35 cellular contexts compared by ENCODE assay signal in genomic region chr20:63383556-63383955, GRCh38. TPM values are rescaled to one million over a fixed set of nuclear protein-coding genes. Genes with fewer than 3 reads are reported as not detected.
"Had no signal": no experiment of that assay in that cellular context is flagged by ENCODE, and none has a peak within 500 bp of the region (broad histone marks: within the 10 kb centered on the region; RNA-seq: fewer than 3 reads in every experiment).

No MANE protein-coding gene starts in this region.

- H3K36me3 ChIP-seq: adrenal gland, brain microvascular endothelial cell, breast epithelium had no signal

- H3K4me3 Mint-ChIP-seq: activated B cell treated with CpG ODN at 0.5 μM for 24 hours; activated CD4-positive, alpha-beta memory T cell treated with anti-CD3 and anti-CD28 coated beads for 36 hours; activated CD4-positive, alpha-beta T cell treated with anti-CD3 and anti-CD28 coated beads, Interleukin-2, amount 10 ng/mL, durations not matched to agents 24 days and 14 days; activated CD8-positive, alpha-beta T cell treated with anti-CD3 and anti-CD28 coated beads for 36 hours; activated naive CD4-positive, alpha-beta T cell treated with anti-CD3 and anti-CD28 coated beads for 36 hours; activated naive CD4-positive, alpha-beta T cell treated with anti-CD3 and anti-CD28 coated beads, Interleukin-2, amount 50 U/mL, for 24 hours; activated naive CD8-positive, alpha-beta T cell treated with anti-CD3 and anti-CD28 coated beads for 36 hours; activated T-cell treated with anti-CD3 and anti-CD28 coated beads, Interleukin-2, amount 50 U/mL, for 4 hours; activated T-cell treated with anti-CD3 and anti-CD28 coated beads, Interleukin-2, amount 50 U/mL, for 72 hours; activated T-helper 1 cell treated with anti-CD3 and anti-CD28 coated beads, Interleukin-12 subunit alpha, Interleukin-12 subunit beta, Interleukin-2, Interleukin-4 antibody, amounts not matched to agents 30 ng/mL and 10 ng/mL and 1 ng/mL, durations not matched to agents 14 hours and 24 hours and 36 hours; activated T-helper 17 cell treated with anti-CD3 and anti-CD28 coated beads, Interleukin-2, amount 50 U/mL, for 72 hours; T-helper 1 cell treated with Interleukin-12 subunit alpha and Interleukin-12 subunit beta and Interleukin-4 antibody, amounts not matched to agents 30 μg/mL and 1 μg/mL, for 36 hours; T-helper 2 cell treated with Interferon-gamma antibody and Interleukin-4, amounts not matched to agents 5 μg/mL and 100 μg/mL, for 36 hours had no signal

- H3K36me3 Mint-ChIP-seq: activated naive CD4-positive, alpha-beta T cell treated with anti-CD3 and anti-CD28 coated beads, Interleukin-2, amount 50 U/mL, for 24 hours; activated naive CD8-positive, alpha-beta T cell treated with anti-CD3 and anti-CD28 coated beads for 36 hours had no signal

- H3K27ac Mint-ChIP-seq: activated B cell treated with CpG ODN at 0.5 μM for 24 hours; activated CD4-positive, alpha-beta memory T cell treated with anti-CD3 and anti-CD28 coated beads for 36 hours; activated CD4-positive, alpha-beta T cell treated with anti-CD3 and anti-CD28 coated beads, Interleukin-2, amount 10 ng/mL, durations not matched to agents 24 days and 14 days; activated CD8-positive, alpha-beta T cell treated with anti-CD3 and anti-CD28 coated beads for 36 hours; activated naive CD4-positive, alpha-beta T cell treated with anti-CD3 and anti-CD28 coated beads for 36 hours; activated naive CD4-positive, alpha-beta T cell treated with anti-CD3 and anti-CD28 coated beads, Interleukin-2, amount 50 U/mL, for 24 hours; activated naive CD8-positive, alpha-beta T cell treated with anti-CD3 and anti-CD28 coated beads for 36 hours; activated T-cell treated with anti-CD3 and anti-CD28 coated beads, Interleukin-2, amount 50 U/mL, for 72 hours; activated T-helper 1 cell treated with anti-CD3 and anti-CD28 coated beads, Interleukin-12 subunit alpha, Interleukin-12 subunit beta, Interleukin-2, Interleukin-4 antibody, amounts not matched to agents 30 ng/mL and 10 ng/mL and 1 ng/mL, durations not matched to agents 14 hours and 24 hours and 36 hours; activated T-helper 17 cell treated with anti-CD3 and anti-CD28 coated beads, Interleukin-2, amount 50 U/mL, for 72 hours; T-helper 1 cell treated with Interleukin-12 subunit alpha and Interleukin-12 subunit beta and Interleukin-4 antibody, amounts not matched to agents 30 μg/mL and 1 μg/mL, for 36 hours; T-helper 2 cell treated with Interferon-gamma antibody and Interleukin-4, amounts not matched to agents 5 μg/mL and 100 μg/mL, for 36 hours had no signal

- H3K27me3 Mint-ChIP-seq: activated CD4-positive, alpha-beta T cell treated with anti-CD3 and anti-CD28 coated beads, Interleukin-2, amount 10 ng/mL, durations not matched to agents 24 days and 14 days had no signal

- H3K4me3 ChIP-seq: adrenal gland, body of pancreas, breast epithelium had no signal

- DNase-seq: activated B cell treated with CpG ODN at 0.5 μM for 24 hours; activated CD4-positive, alpha-beta memory T cell treated with anti-CD3 and anti-CD28 coated beads for 36 hours; activated CD4-positive, alpha-beta T cell treated with anti-CD3 and anti-CD28 coated beads for 4 hours; activated CD4-positive, alpha-beta T cell treated with anti-CD3 and anti-CD28 coated beads, Interleukin-2, amount 10 ng/mL, durations not matched to agents 24 days and 14 days; activated CD4-positive, alpha-beta T cell treated with anti-CD3 and anti-CD28 coated beads, Interleukin-2, amount 50 U/mL, for 1 hour; activated CD4-positive, alpha-beta T cell treated with anti-CD3 and anti-CD28 coated beads, Interleukin-2, amount 50 U/mL, for 4 hours; activated CD4-positive, CD25-positive, alpha-beta regulatory T cell treated with anti-CD3 and anti-CD28 coated beads, Interleukin-2, amount 50 U/mL, for 72 hours; activated CD8-positive, alpha-beta memory T cell treated with anti-CD3 and anti-CD28 coated beads, Interleukin-2, amount 50 U/mL, for 4 hours; activated CD8-positive, alpha-beta T cell treated with anti-CD3 and anti-CD28 coated beads for 36 hours; activated effector memory CD4-positive, alpha-beta T cell treated with anti-CD3 and anti-CD28 coated beads, Interleukin-2, amount 50 U/mL, for 16 hours; activated gamma-delta T cell treated with Interleukin-2 at 50 U/mL for 16 hours; activated naive CD4-positive, alpha-beta T cell; activated naive CD4-positive, alpha-beta T cell treated with anti-CD3 and anti-CD28 coated beads for 36 hours; activated naive CD8-positive, alpha-beta T cell treated with anti-CD3 and anti-CD28 coated beads for 36 hours; activated T-cell treated with anti-CD3 and anti-CD28 coated beads for 4 hours; activated T-cell treated with anti-CD3 and anti-CD28 coated beads, Interleukin-2, amount 50 U/mL, for 1 hour; activated T-cell treated with anti-CD3 and anti-CD28 coated beads, Interleukin-2, amount 50 U/mL, for 4 hours; activated T-cell treated with anti-CD3 and anti-CD28 coated beads, Interleukin-2, amount 50 U/mL, for 72 hours; adrenal gland; amniotic stem cell; aorta; body of pancreas; brain microvascular endothelial cell; central memory CD4-positive, alpha-beta T cell; T-helper 1 cell; T-helper 2 cell; T-helper 9 cell had no signal

- H3K4me1 ChIP-seq: adrenal gland, body of pancreas, breast epithelium had no signal

- ATAC-seq: activated CD8-positive, alpha-beta T cell treated with anti-CD3 and anti-CD28 coated beads for 36 hours; activated T-cell treated with anti-CD3 and anti-CD28 coated beads, Interleukin-2, amount 50 U/mL, for 4 hours; activated T-cell treated with anti-CD3 and anti-CD28 coated beads, Interleukin-2, amount 50 U/mL, for 72 hours; activated T-helper 17 cell treated with anti-CD3 and anti-CD28 coated beads, Interleukin-2, amount 50 U/mL, for 72 hours; body of pancreas had no signal

- H3K4me1 Mint-ChIP-seq: activated B cell treated with CpG ODN at 0.5 μM for 24 hours; activated CD4-positive, alpha-beta T cell treated with anti-CD3 and anti-CD28 coated beads, Interleukin-2, amount 10 ng/mL, durations not matched to agents 24 days and 14 days; activated naive CD4-positive, alpha-beta T cell treated with anti-CD3 and anti-CD28 coated beads, Interleukin-2, amount 50 U/mL, for 24 hours; activated naive CD8-positive, alpha-beta T cell treated with anti-CD3 and anti-CD28 coated beads for 36 hours had no signal

- H3K27ac ChIP-seq: adrenal gland, body of pancreas, brain microvascular endothelial cell, breast epithelium, VCaP had no signal

RNA-seq across cellular contexts. Expression of gene CHRNA4, which starts 22.4 kb away (rescaled TPM):
- total RNA-seq: activated B cell treated with CpG ODN at 0.5 μM for 24 hours; activated CD4-positive, alpha-beta memory T cell treated with anti-CD3 and anti-CD28 coated beads for 36 hours; activated CD4-positive, alpha-beta T cell treated with anti-CD3 and anti-CD28 coated beads, Interleukin-2, amount 10 ng/mL, durations not matched to agents 24 days and 14 days; activated CD8-positive, alpha-beta memory T cell treated with anti-CD3 and anti-CD28 coated beads for 36 hours; activated CD8-positive, alpha-beta T cell treated with anti-CD3 and anti-CD28 coated beads for 36 hours; activated naive CD4-positive, alpha-beta T cell treated with anti-CD3 and anti-CD28 coated beads for 36 hours; activated naive CD8-positive, alpha-beta T cell treated with anti-CD3 and anti-CD28 coated beads for 36 hours; activated T-cell treated with anti-CD3 and anti-CD28 coated beads, Interleukin-2, amount 50 U/mL, for 4 hours; activated T-cell treated with anti-CD3 and anti-CD28 coated beads, Interleukin-2, amount 50 U/mL, for 72 hours; activated T-helper 1 cell treated with anti-CD3 and anti-CD28 coated beads, Interleukin-12 subunit alpha, Interleukin-12 subunit beta, Interleukin-2, Interleukin-4 antibody, amounts not matched to agents 30 ng/mL and 10 ng/mL and 1 ng/mL, durations not matched to agents 14 hours and 24 hours and 36 hours; activated T-helper 17 cell treated with anti-CD3 and anti-CD28 coated beads, Interleukin-2, amount 50 U/mL, for 72 hours; aorta; body of pancreas; breast epithelium had no signal
- polyA plus RNA-seq: aorta had no signal
